13 cellular contexts compared by ENCODE assay signal in the genomic region with DNA sequence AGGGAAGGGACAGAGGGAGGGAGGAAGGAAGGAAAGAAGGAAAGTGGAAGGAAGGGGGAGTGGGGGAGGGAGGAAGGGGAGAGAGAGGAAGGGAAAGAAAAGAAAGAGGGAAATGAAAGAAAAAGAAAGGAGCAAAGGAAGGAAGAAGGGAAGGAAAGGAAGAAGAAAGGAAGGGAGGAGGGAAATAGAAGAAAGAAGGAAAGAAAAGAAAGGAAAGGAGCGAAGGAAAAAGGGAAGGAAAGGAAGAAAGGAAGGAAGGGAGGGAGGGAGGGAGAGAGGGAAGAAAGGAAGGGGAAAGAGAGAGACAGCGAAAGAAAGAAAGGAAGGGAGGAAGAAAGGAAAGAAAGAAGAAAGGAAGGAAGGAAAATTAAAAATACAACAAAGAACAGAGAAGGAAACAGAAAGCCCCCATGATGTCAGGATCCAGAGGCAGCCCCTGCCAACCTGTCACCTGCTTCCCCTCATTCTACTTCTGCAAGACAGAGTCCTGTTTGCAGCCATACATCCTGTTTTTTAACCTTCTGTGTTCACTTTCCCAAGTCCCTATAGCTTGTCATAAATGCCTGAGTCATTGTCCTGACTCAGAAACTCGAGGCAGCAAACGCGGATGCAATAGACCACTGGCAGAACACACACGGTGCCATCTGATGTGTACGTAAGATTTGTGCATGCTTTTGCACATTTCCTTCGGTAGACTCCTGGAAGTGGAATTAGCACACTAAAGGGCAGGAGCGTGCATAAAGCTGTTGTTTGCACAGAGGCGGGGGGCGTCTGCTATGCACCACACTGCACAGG.
DNase-seq lines count a peak whose midpoint lies in the region; ATAC-seq and TF ChIP-seq lines count a peak whose summit lies in the region.
"Had no signal": no experiment of that assay in that cellular context is flagged by ENCODE, and none has a peak within 500 bp of the region (broad histone marks: within the 10 kb centered on the region; RNA-seq: fewer than 3 reads in every experiment).

No MANE protein-coding gene starts in this region.

- POLR2A ChIA-PET in PC-3 (lab: Charles Lee; ENCODE audit: unreplicated experiment), result no interaction called here
- POLR2A ChIA-PET in RWPE1 (lab: Yijun Ruan, JAX; ENCODE audit: low non-redundant PET), result no interaction called here

- DNase-seq in activated effector memory CD4-positive, alpha-beta T cell treated with anti-CD3 and anti-CD28 coated beads, Interleukin-2, amount 50 U/mL, for 16 hours, result peak; percentile 21
- no peak for DNase-seq in activated effector memory CD4-positive, alpha-beta T cell treated with Interleukin-2 at 50 U/mL for 16 hours
- DNase-seq in PC-3 (peak; percentile 77), dermis microvascular lymphatic vessel endothelial cell (ENCODE audit: low read depth in 2 of 2) (peak; percentile 9 to 62), stromal cell of bone marrow (ENCODE audit: low read depth) (peak; percentile 6), 8988T (no peak), RWPE1 (ENCODE audit: low spot score) (no peak), activated gamma-delta T cell treated with Interleukin-2 at 50 U/mL for 16 hours (no peak)
- DNase-seq: cerebellar nuclear complex, NCI-H2171 had no signal

- H3K27ac ChIP-seq in PC-3 (ENCODE audit: low read length) (peak overlapping the region; percentile 8; the same call in 1 of the 2 replicates), RWPE1 (no peak overlapping the region)
- H3K27ac ChIP-seq: BLaER1, vagina had no signal

- H3K27me3 ChIP-seq in PC-3 (ENCODE audit: low read length), result peaks cover 9% of the 10 kb centered on the region; the same call in 1 of the 2 replicates
- H3K27me3 ChIP-seq: BLaER1, vagina had no signal

- no TSS peak for BruUV-seq in PC-3 (replicated peaks; lab: Mats Ljungman, UMichigan)

- no peaks in the 10 kb centered on the region for H3F3A ChIP-seq in PC-3 (ENCODE audit: low read length, unreplicated experiment)

- H4K20me1 ChIP-seq in PC-3 (ENCODE audit: low read length), result no peaks in the 10 kb centered on the region
- H4K20me1 ChIP-seq: BLaER1 had no signal

- peak overlapping the region; percentile 69 for H2AFZ ChIP-seq in PC-3 (ENCODE audit: low read length)

- no peaks in the 10 kb centered on the region for H3K36me3 ChIP-seq in PC-3 (ENCODE audit: low read depth, low read length)
- H3K36me3 ChIP-seq: BLaER1, vagina had no signal

- intact Hi-C loops in PC-3 (cut with micrococcal nuclease), result no loop called here

- H3K9me2 ChIP-seq in PC-3 (replicated peaks; ENCODE audit: low read length), result no peaks in the 10 kb centered on the region

- peak overlapping the region; percentile 73 for H3K4me2 ChIP-seq in PC-3 (ENCODE audit: low read length)
- H3K4me2 ChIP-seq: BLaER1, smooth muscle cell had no signal

- no peaks in the 10 kb centered on the region for H3K79me2 ChIP-seq in PC-3 (ENCODE audit: low read length)

- peaks cover 8% of the 10 kb centered on the region; the same call in 1 of the 2 replicates for H3K4me1 ChIP-seq in PC-3 (ENCODE audit: insufficient read depth, low read length)
- H3K4me1 ChIP-seq: vagina had no signal

- CTCF ChIA-PET in PC-3 (lab: Charles Lee), result no interaction called here
- CTCF ChIA-PET in RWPE1 (lab: Yijun Ruan, JAX), result interaction anchor here (0.6 kb wide), 1 partner anchor 104 kb away, joined by 3 read pairs; no protein-coding TSS in a partner anchor

- ATAC-seq in PC-3, result peak; percentile 95

- TF ChIP-seq CTCF in PC-3 (conservative IDR thresholded peaks at IDR 0.05; ENCODE audit: low read depth, low read length) (no peak), RWPE1 (conservative IDR thresholded peaks at IDR 0.05; ENCODE audit: low read depth) (no peak)

- no peaks in the 10 kb centered on the region for H3K9me3 ChIP-seq in PC-3 (ENCODE audit: low read length)
- H3K9me3 ChIP-seq: BLaER1, vagina had no signal

- no peak overlapping the region for H3K9ac ChIP-seq in PC-3 (ENCODE audit: low read length)
- H3K9ac ChIP-seq: BLaER1 had no signal

- no peak overlapping the region for H3K4me3 ChIP-seq in PC-3 (ENCODE audit: low read length)
- H3K4me3 ChIP-seq: BLaER1, smooth muscle cell, vagina had no signal

Comparison
In these comparisons a context has a peak if more than half of its experiments do, and no peak if none do; other contexts are left out.
1. DNase-seq: peak in activated effector memory CD4-positive, alpha-beta T cell treated with anti-CD3 and anti-CD28 coated beads, Interleukin-2, amount 50 U/mL, for 16 hours (single experiment), PC-3 (single experiment), dermis microvascular lymphatic vessel endothelial cell (2 of 2) and stromal cell of bone marrow (single experiment); none in activated effector memory CD4-positive, alpha-beta T cell treated with Interleukin-2 at 50 U/mL for 16 hours (single experiment), 8988T (single experiment), RWPE1 (single experiment) and activated gamma-delta T cell treated with Interleukin-2 at 50 U/mL for 16 hours (single experiment).